2 cellular contexts compared by ENCODE assay signal in the genomic region with DNA sequence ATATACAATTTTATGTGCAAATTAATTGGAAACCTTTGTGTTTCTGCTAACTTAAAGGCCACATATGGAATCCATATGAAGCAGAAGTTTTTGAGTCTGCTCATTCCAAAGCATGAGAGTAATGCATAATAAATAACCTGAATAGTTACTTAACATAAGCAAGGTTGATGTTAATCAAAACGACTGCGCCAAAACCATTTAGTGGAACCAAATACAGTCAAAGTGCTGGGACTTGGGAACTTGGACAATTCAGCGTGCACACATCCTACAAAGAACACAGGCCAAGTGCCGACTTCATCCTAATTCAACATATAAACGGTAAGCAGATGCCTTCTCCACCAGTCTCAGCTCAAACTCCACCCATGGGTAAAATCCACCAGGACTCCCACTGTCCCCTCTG.
TF ChIP-seq lines count a peak whose summit lies in the region.

No MANE protein-coding gene starts in this region.

TF ChIP-seq in IMR-90, 13 proteins besides CTCF, POLR2A, EP300 and RAD21:
- TF ChIP-seq CHD1 (IDR thresholded peaks at IDR 0.05; ENCODE audit: low read depth, low read length) (no peak), BHLHE40 (IDR thresholded peaks at IDR 0.05; ENCODE audit: low read depth, low read length) (no peak), RCOR1 (IDR thresholded peaks at IDR 0.05; ENCODE audit: insufficient replicate concordance, low read length) (no peak), SMC3 (IDR thresholded peaks at IDR 0.05; ENCODE audit: low read depth, low read length) (no peak)

TF ChIP-seq in K562, 482 proteins besides CTCF, POLR2A, EP300 and RAD21:
- TF ChIP-seq, protein P1, sequence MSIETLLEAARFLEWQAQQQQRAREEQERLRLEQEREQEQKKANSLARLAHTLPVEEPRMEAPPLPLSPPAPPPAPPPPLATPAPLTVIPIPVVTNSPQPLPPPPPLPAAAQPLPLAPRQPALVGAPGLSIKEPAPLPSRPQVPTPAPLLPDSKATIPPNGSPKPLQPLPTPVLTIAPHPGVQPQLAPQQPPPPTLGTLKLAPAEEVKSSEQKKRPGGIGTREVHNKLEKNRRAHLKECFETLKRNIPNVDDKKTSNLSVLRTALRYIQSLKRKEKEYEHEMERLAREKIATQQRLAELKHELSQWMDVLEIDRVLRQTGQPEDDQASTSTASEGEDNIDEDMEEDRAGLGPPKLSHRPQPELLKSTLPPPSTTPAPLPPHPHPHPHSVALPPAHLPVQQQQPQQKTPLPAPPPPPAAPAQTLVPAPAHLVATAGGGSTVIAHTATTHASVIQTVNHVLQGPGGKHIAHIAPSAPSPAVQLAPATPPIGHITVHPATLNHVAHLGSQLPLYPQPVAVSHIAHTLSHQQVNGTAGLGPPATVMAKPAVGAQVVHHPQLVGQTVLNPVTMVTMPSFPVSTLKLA (conservative IDR thresholded peaks at IDR 0.05) = no peak
- TF ChIP-seq, protein P2, sequence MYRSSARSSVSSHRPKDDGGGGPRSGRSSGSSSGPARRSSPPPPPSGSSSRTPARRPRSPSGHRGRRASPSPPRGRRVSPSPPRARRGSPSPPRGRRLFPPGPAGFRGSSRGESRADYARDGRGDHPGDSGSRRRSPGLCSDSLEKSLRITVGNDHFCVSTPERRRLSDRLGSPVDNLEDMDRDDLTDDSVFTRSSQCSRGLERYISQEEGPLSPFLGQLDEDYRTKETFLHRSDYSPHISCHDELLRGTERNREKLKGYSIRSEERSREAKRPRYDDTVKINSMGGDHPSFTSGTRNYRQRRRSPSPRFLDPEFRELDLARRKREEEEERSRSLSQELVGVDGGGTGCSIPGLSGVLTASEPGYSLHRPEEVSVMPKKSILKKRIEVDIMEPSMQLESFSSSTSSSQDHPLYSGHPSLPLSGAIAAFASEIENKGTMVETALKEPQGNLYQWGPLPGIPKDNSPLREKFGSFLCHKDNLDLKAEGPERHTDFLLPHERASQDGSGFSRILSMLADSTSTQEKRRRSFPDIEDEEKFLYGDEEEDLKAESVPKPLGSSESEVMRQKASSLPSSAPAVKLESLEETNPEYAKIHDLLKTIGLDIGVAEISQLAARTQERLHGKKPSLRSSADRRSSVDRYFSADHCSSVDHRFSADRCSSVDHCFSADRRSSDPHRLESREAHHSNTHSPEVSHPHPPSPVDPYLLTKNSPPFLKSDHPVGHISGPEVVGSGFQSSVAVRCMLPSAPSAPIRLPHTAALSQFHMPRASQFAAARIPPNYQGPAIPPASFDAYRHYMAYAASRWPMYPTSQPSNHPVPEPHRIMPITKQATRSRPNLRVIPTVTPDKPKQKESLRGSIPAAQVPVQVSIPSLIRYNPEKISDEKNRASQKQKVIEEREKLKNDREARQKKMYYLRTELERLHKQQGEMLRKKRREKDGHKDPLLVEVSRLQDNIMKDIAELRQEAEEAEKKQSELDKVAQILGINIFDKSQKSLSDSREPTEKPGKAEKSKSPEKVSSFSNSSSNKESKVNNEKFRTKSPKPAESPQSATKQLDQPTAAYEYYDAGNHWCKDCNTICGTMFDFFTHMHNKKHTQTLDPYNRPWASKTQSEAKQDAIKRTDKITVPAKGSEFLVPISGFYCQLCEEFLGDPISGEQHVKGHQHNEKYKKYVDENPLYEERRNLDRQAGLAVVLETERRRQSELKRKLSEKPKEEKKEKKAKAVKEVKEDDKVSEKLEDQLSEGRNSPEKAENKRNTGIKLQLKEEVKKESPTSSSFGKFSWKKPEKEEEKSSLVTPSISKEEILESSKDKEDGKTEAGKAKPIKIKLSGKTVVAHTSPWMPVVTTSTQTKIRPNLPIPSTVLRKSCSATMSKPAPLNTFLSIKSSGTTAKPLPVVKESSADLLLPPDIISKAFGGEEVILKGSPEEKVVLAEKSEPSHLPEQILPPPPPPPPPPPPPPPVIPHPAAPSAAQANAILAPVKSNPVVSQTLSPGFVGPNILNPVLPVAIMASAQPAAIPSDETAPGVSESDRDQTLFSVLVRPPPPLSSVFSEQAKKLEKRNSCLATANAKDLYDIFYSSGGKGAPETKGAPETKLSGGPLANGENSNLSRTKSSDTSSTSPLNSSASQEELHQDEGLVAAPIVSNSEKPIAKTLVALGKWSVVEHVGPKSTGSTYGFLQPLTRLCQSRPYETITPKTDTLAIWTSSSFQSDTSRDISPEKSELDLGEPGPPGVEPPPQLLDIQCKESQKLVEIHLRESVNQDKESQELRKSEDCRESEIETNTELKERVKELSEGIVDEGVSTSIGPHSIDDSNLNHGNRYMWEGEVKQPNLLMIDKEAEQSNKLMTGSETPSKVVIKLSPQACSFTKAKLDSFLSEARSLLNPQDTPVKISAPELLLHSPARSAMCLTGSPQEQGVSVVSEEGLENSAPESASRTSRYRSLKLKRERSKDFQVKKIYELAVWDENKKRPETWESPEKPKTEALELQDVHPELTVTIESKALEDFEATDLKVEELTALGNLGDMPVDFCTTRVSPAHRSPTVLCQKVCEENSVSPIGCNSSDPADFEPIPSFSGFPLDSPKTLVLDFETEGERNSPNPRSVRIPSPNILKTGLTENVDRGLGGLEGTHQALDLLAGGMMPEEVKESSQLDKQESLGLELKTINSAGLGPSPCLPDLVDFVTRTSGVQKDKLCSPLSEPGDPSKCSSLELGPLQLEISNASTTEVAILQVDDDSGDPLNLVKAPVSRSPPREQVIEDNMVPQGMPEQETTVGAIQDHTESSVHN (IDR thresholded peaks at IDR 0.05; ENCODE audit: borderline replicate concordance in 1 of 2, low read depth in 1 of 2) = no peak
- TF ChIP-seq ZNF79 (CRISPR knock-in tag; IDR thresholded peaks at IDR 0.05; ENCODE audit: low read depth) = no peak
- no peak for TF ChIP-seq BMI1 (IDR thresholded peaks at IDR 0.05; ENCODE audit: low read length)
